In genomic region chr15:26032162-26032846, GRCh38 we compare ENCODE assay signal across 19 cellular contexts.
"Had no signal": no experiment of that assay in that cellular context is flagged by ENCODE, and none has a peak within 500 bp of the region (broad histone marks: within the 10 kb centered on the region; RNA-seq: fewer than 3 reads in every experiment).

No MANE protein-coding gene starts in this region.

- DNase-seq: Kasumi-1, MV-4-11, NCI-H1048, NCI-H1105, NCI-H1417 treated with DMSO at 0.1 percent for 48 hours, NCI-H146, NCI-H1694 treated with DMSO at 0.1 percent for 48 hours, NCI-H1930, NCI-H2081, NCI-H2107, NCI-H2227 treated with DMSO at 0.1 percent for 48 hours, NCI-H524, NCI-H526 treated with DMSO at 0.1 percent for 48 hours, NCI-H748 treated with DMSO at 0.1 percent for 48 hours, RPMI8226, SHP77, SK-N-SH had no signal

- H3K4me3 ChIP-seq: K562 had no signal

- H3K9ac ChIP-seq: KMS-11, SK-N-SH had no signal

- ATAC-seq: K562 had no signal

- H3K27ac ChIP-seq: KMS-11 had no signal

- H3K4me2 ChIP-seq: KMS-11, SK-N-SH had no signal

- H3K9me3 ChIP-seq: SK-N-SH had no signal
